In the genomic region with DNA sequence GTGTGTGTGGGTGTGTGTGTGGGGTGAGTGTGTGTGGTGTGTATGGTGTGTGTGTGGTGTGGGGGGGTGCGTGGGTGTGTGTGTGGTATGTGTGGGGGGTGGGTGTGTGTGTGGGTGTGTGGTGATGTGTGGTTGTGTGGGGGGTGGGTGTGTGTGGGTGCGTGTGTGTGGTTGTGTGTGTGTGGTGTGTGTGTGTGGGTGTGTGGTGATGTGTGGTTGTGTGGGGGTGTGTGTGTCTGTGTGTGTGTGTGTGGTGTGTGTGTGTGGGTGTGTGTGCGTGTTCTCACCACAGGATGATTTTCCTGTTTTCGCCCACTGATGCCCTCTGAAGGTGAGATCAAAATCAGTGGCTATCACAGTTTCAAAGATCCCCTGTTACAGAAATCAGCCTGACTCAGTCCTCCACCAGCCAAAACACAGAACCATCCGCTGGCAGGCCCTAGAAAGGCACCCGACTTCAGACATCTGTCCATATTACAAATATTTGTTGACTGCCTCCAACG, we compare ENCODE assay signal across 1 cellular context.
TF ChIP-seq lines count a peak whose summit lies in the region.

No MANE protein-coding gene starts in this region.

TF ChIP-seq in HEK293, 187 proteins besides CTCF, POLR2A, EP300 and RAD21 (continued from another document):
- TF ChIP-seq ZFHX2 (tag by site-specific recombination; conservative IDR thresholded peaks at IDR 0.05): peak; percentile 100
- TF ChIP-seq SP3 (tag by site-specific recombination; IDR thresholded peaks at IDR 0.05): no peak
- no peak for TF ChIP-seq GLIS1 (tag by site-specific recombination; IDR thresholded peaks at IDR 0.05)
- TF ChIP-seq, protein P1, sequence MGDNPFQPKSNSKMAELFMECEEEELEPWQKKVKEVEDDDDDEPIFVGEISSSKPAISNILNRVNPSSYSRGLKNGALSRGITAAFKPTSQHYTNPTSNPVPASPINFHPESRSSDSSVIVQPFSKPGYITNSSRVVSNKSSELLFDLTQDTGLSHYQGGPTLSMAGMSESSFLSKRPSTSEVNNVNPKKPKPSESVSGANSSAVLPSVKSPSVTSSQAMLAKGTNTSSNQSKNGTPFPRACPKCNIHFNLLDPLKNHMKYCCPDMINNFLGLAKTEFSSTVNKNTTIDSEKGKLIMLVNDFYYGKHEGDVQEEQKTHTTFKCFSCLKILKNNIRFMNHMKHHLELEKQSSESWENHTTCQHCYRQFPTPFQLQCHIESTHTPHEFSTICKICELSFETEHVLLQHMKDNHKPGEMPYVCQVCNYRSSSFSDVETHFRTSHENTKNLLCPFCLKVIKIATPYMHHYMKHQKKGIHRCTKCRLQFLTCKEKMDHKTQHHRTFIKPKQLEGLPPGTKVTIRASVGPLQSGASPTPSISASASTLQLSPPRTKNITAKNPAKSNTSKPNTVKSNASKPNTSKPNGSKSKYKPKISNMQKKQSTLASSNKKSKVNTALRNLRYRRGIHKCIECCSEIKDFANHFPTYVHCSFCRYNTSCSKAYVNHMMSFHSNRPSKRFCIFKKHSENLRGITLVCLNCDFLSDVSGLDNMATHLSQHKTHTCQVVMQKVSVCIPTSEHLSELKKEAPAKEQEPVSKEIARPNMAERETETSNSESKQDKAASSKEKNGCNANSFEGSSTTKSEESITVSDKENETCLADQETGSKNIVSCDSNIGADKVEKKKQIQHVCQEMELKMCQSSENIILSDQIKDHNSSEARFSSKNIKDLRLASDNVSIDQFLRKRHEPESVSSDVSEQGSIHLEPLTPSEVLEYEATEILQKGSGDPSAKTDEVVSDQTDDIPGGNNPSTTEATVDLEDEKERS (tag by site-specific recombination; IDR thresholded peaks at IDR 0.05): no peak
- TF ChIP-seq ZSCAN5A (tag by site-specific recombination; IDR thresholded peaks at IDR 0.05): no peak
- TF ChIP-seq ZNF391 (tag by site-specific recombination; IDR thresholded peaks at IDR 0.05; ENCODE audit: borderline replicate concordance, low read depth): no peak
- no peak for TF ChIP-seq ZNF580 (tag by site-specific recombination; IDR thresholded peaks at IDR 0.05)
- peak; percentile 100 for TF ChIP-seq EGR2 (tag by site-specific recombination; IDR thresholded peaks at IDR 0.05; ENCODE audit: low read depth)
- no peak for TF ChIP-seq ZBTB10 (tag by site-specific recombination; IDR thresholded peaks at IDR 0.05)
